In genomic region chr7:140035400-140036223, GRCh38 we compare ENCODE assay signal across 15 cellular contexts. TPM values are rescaled to one million over a fixed set of nuclear protein-coding genes. Genes with fewer than 3 reads are reported as not detected.
DNase-seq lines count a peak whose midpoint lies in the region; ATAC-seq and TF ChIP-seq lines count a peak whose summit lies in the region.
"Had no signal": no experiment of that assay in that cellular context is flagged by ENCODE, and none has a peak within 500 bp of the region (broad histone marks: within the 10 kb centered on the region; RNA-seq: fewer than 3 reads in every experiment).

No MANE protein-coding gene starts in this region.

- H3K27me3 ChIP-seq in mesendoderm (ENCODE audit: insufficient read depth, low read length, poor library complexity), result no peaks in the 10 kb centered on the region

- no peak overlapping the region for H3K4ac ChIP-seq in mesendoderm (ENCODE audit: low read depth, low read length)

- no peak for ATAC-seq in left cardiac atrium
- no peak for ATAC-seq in GM21723 (IDR thresholded peaks at IDR 0.05; ENCODE audit: unreplicated experiment)

- H4K5ac ChIP-seq in mesendoderm (ENCODE audit: low read length), result no peak overlapping the region

- H2BK15ac ChIP-seq in mesendoderm (replicated peaks; ENCODE audit: low read depth), result no peak overlapping the region

- H2BK5ac ChIP-seq in mesendoderm (ENCODE audit: low read length), result no peak overlapping the region

- no peak overlapping the region for H3K56ac ChIP-seq in mesendoderm (ENCODE audit: low read length)

- DNase-seq in AG20443 (ENCODE audit: low spot score) (peak; percentile 74), NCI-H226 (peak; percentile 68), choroid plexus epithelial cell (ENCODE audit: low read depth) (peak; percentile 39), mesendoderm (peak; percentile 10), iPS-NIHi11 (ENCODE audit: low spot score) (no peak), left cardiac atrium (no peak)
- no peak for DNase-seq in activated effector memory CD4-positive, alpha-beta T cell treated with Interleukin-2 at 50 U/mL for 16 hours
- DNase-seq: activated CD4-positive, alpha-beta T cell treated with anti-CD3 and anti-CD28 coated beads, Interleukin-2, amount 10 ng/mL, durations not matched to agents 24 days and 14 days; activated gamma-delta T cell treated with Interleukin-2 at 50 U/mL for 16 hours; NCI-H2029 treated with DMSO at 0.1 percent for 48 hours; posterior cingulate gyrus; stimulated activated CD4-positive, alpha-beta T cell treated with anti-CD3 and anti-CD28 coated beads, Interleukin-1b, Interleukin-23, amount 100 ng/mL, for 48 hours had no signal

- no peak overlapping the region for H3K23ac ChIP-seq in mesendoderm (ENCODE audit: low read length)

- no peak overlapping the region for H3K4me2 ChIP-seq in mesendoderm (ENCODE audit: low read length)

- whole genome bisulfite sequencing in mesendoderm (ENCODE audit: extremely low coverage, insufficient coverage, low lambda C conversion rate), result no CpG with 5 or more reads among the region's 7 CpGs

- TF ChIP-seq CTCF in choroid plexus epithelial cell (conservative IDR thresholded peaks at IDR 0.05; ENCODE audit: low read depth, low read length), result no peak

- no peak overlapping the region for H4K8ac ChIP-seq in mesendoderm (ENCODE audit: low read depth, low read length)

- no peak overlapping the region for H3K27ac ChIP-seq in mesendoderm (ENCODE audit: low read depth, low read length)

- H3K9ac ChIP-seq in mesendoderm (ENCODE audit: low read length), result no peak overlapping the region

- H3K79me1 ChIP-seq in mesendoderm (ENCODE audit: low read length), result no peaks in the 10 kb centered on the region

- intact Hi-C loops in left cardiac atrium (cut with DNase I), result no loop called here

- H2AK5ac ChIP-seq in mesendoderm (ENCODE audit: low read length), result no peak overlapping the region

- no peaks in the 10 kb centered on the region for H3K36me3 ChIP-seq in mesendoderm (ENCODE audit: control insufficient read depth, insufficient read depth, low read length)
- H3K36me3 ChIP-seq: HAP-1 had no signal

- no peak overlapping the region for H3K18ac ChIP-seq in mesendoderm (ENCODE audit: low read length)

- no peaks in the 10 kb centered on the region for H3K79me2 ChIP-seq in mesendoderm (ENCODE audit: control insufficient read depth, insufficient read depth, low read length)

- H3K4me1 ChIP-seq in mesendoderm (ENCODE audit: control insufficient read depth, low read depth, low read length), result no peaks in the 10 kb centered on the region
- H3K4me1 ChIP-seq: HAP-1 had no signal

- H2BK120ac ChIP-seq in mesendoderm (ENCODE audit: low read depth, low read length), result no peak overlapping the region

- H3K4me3 ChIP-seq in choroid plexus epithelial cell (ENCODE audit: low read depth, low read length) (no peak overlapping the region), mesendoderm (ENCODE audit: low read length) (no peak overlapping the region)
- H3K4me3 ChIP-seq: HAP-1, lung had no signal

RNA-seq across cellular contexts. Expression of gene PARP12, which starts 27.1 kb away (rescaled TPM):
- 2.2 TPM for polyA plus RNA-seq in mesendoderm (2013, experiment 1 of 2)
- polyA plus RNA-seq in mesendoderm (2013, experiment 2 of 2), result 1.7 TPM
- 10 to 100 TPM; 15.1 to 25.5 TPM for total RNA-seq in left cardiac atrium

Comparison
In these comparisons a context has a peak if more than half of its experiments do, and no peak if none do; other contexts are left out.
1. DNase-seq: peak in AG20443 (single experiment), NCI-H226 (single experiment), choroid plexus epithelial cell (single experiment) and mesendoderm (single experiment); none in iPS-NIHi11 (single experiment), activated effector memory CD4-positive, alpha-beta T cell treated with Interleukin-2 at 50 U/mL for 16 hours (single experiment) and left cardiac atrium (single experiment).